ENCODE assay signal across 14 cellular contexts in genomic region chr7:50725774-50726173, GRCh38. TPM values are rescaled to one million over a fixed set of nuclear protein-coding genes. Genes with fewer than 3 reads are reported as not detected.
DNase-seq lines count a peak whose midpoint lies in the region; ATAC-seq and TF ChIP-seq lines count a peak whose summit lies in the region.
"Had no signal": no experiment of that assay in that cellular context is flagged by ENCODE, and none has a peak within 500 bp of the region (broad histone marks: within the 10 kb centered on the region; RNA-seq: fewer than 3 reads in every experiment).

No MANE protein-coding gene starts in this region.

- H3K4me3 ChIP-seq in BLaER1 = no peak overlapping the region
- no peak overlapping the region for H3K4me3 ChIP-seq in adrenal gland
- H3K4me3 ChIP-seq in spleen = no peak overlapping the region
- H3K4me3 ChIP-seq: GM23338 had no signal

- peak; percentile 67 for ATAC-seq in left lobe of liver

- peak overlapping the region; percentile 86 for H3K4me2 ChIP-seq in BLaER1
- H3K4me2 ChIP-seq: GM23338 had no signal

- H3K27ac ChIP-seq in BLaER1 (no peak overlapping the region), adrenal gland (peak overlapping the region in 2 of 5 donors; percentile 67 to 76), spleen (peak overlapping the region in 5 of 8 donors; percentile 70 to 93 (median 86))
- H3K27ac ChIP-seq: C4-2B had no signal

- H4K20me1 ChIP-seq in BLaER1 = peaks cover 17% of the 10 kb centered on the region; the same call in 1 of the 2 replicates

- intact Hi-C loops in adrenal gland (cut with DNase I) = no loop called here
- intact Hi-C loops in spleen (cut with DNase I; ENCODE audit: low total_unique reads) = no loop called here

- 27 to 35% (median 30%) methylated on average over 3 of the region's 3 CpGs for WGBS in adrenal gland, 4 donors
- 53 to 78% (median 67%) methylated on average over 3 of the region's 3 CpGs for WGBS in spleen, 5 donors

- peaks cover 34% of the 10 kb centered on the region for H3K36me3 ChIP-seq in BLaER1
- no peaks in the 10 kb centered on the region for H3K36me3 ChIP-seq in adrenal gland (replicated peaks in 1 of 2)
- H3K36me3 ChIP-seq in spleen = no peaks in the 10 kb centered on the region

- peak in 6 of 7 donors; percentile 54 to 74 (median 62) for DNase-seq in adrenal gland
- no peak for DNase-seq in left lobe of liver (ENCODE audit: low spot score)
- DNase-seq in spleen = no peak
- no peak for DNase-seq in NCI-H510A treated with DMSO at 0.1 percent for 48 hours (lab: John Stamatoyannopoulos, UW)
- DNase-seq in HuH-7.5 (ENCODE audit: low spot score) = no peak
- no peak for DNase-seq in DMS53 treated with DMSO at 0.1 percent for 48 hours (lab: John Stamatoyannopoulos, UW; ENCODE audit: unreplicated experiment)
- DNase-seq: ACHN; CD4-positive, alpha-beta memory T cell; DMS79 treated with DMSO at 0.1 percent for 48 hours; EL; H7 had no signal

- TF ChIP-seq CTCF in adrenal gland (IDR thresholded peaks at IDR 0.05) (no peak), spleen (IDR thresholded peaks at IDR 0.05 in 8 of 11, conservative IDR thresholded peaks at IDR 0.05 in 3 of 11) (no peak)

- TF ChIP-seq POLR2A in adrenal gland (IDR thresholded peaks at IDR 0.05) (no peak), spleen (IDR thresholded peaks at IDR 0.05) (no peak)

- H3K9me3 ChIP-seq in BLaER1 = no peaks in the 10 kb centered on the region
- H3K9me3 ChIP-seq in adrenal gland (replicated peaks in 1 of 3) = no peaks in the 10 kb centered on the region
- H3K9me3 ChIP-seq in spleen = no peaks in the 10 kb centered on the region

- H3K27me3 ChIP-seq in BLaER1 = no peaks in the 10 kb centered on the region
- H3K27me3 ChIP-seq in adrenal gland = no peaks in the 10 kb centered on the region
- H3K27me3 ChIP-seq in spleen (replicated peaks in 1 of 7) = peaks cover 0 to 4% (median 0%) of the 10 kb centered on the region in 7 donors

- H3K9ac ChIP-seq in BLaER1 = no peak overlapping the region

- H3K4me1 ChIP-seq in BLaER1 (peaks cover 69% of the 10 kb centered on the region), adrenal gland (replicated peaks in 1 of 2) (peaks cover 15 to 71% of the 10 kb centered on the region in 2 donors), spleen (peaks cover 6 to 98% (median 62%) of the 10 kb centered on the region in 6 donors)

RNA-seq across cellular contexts. Expression of gene GRB10, which starts 56.9 kb away (rescaled TPM):
- 100 to 1,000 TPM in 2 of 8 donors, 10 to 100 TPM in 6; 63.9 to 158 (median 77.6) TPM for total RNA-seq in adrenal gland
- polyA plus RNA-seq in adrenal gland = 10 to 100 TPM; 33.5 to 52.0 (median 45.3) TPM
- 54.9 TPM for total RNA-seq in left lobe of liver
- total RNA-seq in spleen = 100 to 1,000 TPM in 6 of 7 donors, 10 to 100 TPM in 1; 80.4 to 159 (median 130) TPM
- polyA plus RNA-seq in spleen = 10 to 100 TPM; 11.3 to 31.1 (median 23.2) TPM

Comparison
In these comparisons a context has a peak if more than half of its experiments do, and no peak if none do; other contexts are left out.
1. DNase-seq: peak in adrenal gland (6 of 7); none in left lobe of liver (single experiment), spleen (single experiment), NCI-H510A treated with DMSO at 0.1 percent for 48 hours (single experiment), HuH-7.5 (single experiment) and DMS53 treated with DMSO at 0.1 percent for 48 hours (single experiment).